In the genomic region with DNA sequence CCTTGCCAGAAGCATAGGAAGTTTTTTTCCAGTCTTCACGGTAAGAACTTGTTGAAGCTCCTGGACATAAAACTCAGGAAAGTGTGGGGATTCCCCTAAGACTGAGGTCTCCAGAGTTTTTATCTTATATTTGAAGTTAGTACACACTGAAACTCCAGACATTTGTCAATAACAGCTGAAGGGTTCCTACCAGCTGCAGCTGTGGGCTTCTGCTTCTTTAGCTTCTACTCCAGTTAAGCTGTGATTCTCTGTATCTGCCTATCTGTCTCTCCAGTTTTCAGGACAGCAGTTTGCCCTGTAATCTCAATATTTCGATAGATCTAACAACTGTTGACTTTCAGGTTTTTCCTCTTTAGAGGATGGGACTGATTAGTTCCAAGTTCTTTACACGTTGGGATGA, we compare ENCODE assay signal across 22 cellular contexts.
DNase-seq lines count a peak whose midpoint lies in the region; ATAC-seq and TF ChIP-seq lines count a peak whose summit lies in the region.
"Had no signal": no experiment of that assay in that cellular context is flagged by ENCODE, and none has a peak within 500 bp of the region (broad histone marks: within the 10 kb centered on the region; RNA-seq: fewer than 3 reads in every experiment).

No MANE protein-coding gene starts in this region.

- H3F3A ChIP-seq in smooth muscle cell (ENCODE audit: low read depth), result no peaks in the 10 kb centered on the region

- H3K9me3 ChIP-seq in smooth muscle cell (replicated peaks; ENCODE audit: low read depth), result no peaks in the 10 kb centered on the region
- H3K9me3 ChIP-seq: A549, BE2C, HAP-1 had no signal

- H3K27ac ChIP-seq in KMS-11 (peak overlapping the region; percentile 37; the same call in 1 of the 2 replicates), smooth muscle cell (ENCODE audit: low read depth) (no peak overlapping the region)
- H3K27ac ChIP-seq: A549; BLaER1 treated with 17β-estradiol and CSF1 and Interleukin-3, amounts not matched to agents 10 nM and 100 nM had no signal

- H3K9ac ChIP-seq in KMS-11 (no peak overlapping the region; the same call in 1 of the 2 replicates), smooth muscle cell (ENCODE audit: low read depth) (no peak overlapping the region)
- H3K9ac ChIP-seq: BLaER1 treated with 17β-estradiol and CSF1 and Interleukin-3, amounts not matched to agents 10 nM and 100 nM had no signal

- ATAC-seq in GM19328 (IDR thresholded peaks at IDR 0.05; ENCODE audit: unreplicated experiment), result no peak
- ATAC-seq: A549 had no signal

- in situ Hi-C loops in G401 (cut with HindIII; ENCODE audit: low sequenced_read_pairs), result no loop called here

- H2AFZ ChIP-seq in KMS-11 (ENCODE audit: low read depth) (peak overlapping the region; percentile 35; the same call in 1 of the 2 replicates), smooth muscle cell (ENCODE audit: low read depth) (peak overlapping the region; percentile 81)

- TF ChIP-seq CTCF in GM12865 (IDR thresholded peaks at IDR 0.05; ENCODE audit: insufficient read depth, low read depth, low read length, missing control alignments) (no peak), KMS-11 (conservative IDR thresholded peaks at IDR 0.05; ENCODE audit: low read depth, low read length) (no peak), smooth muscle cell (IDR thresholded peaks at IDR 0.05; ENCODE audit: borderline replicate concordance, insufficient read depth, poor library complexity, severe bottlenecking) (no peak)

- H4K20me1 ChIP-seq in KMS-11 (ENCODE audit: insufficient read depth) (no peaks in the 10 kb centered on the region), smooth muscle cell (ENCODE audit: low read depth) (no peaks in the 10 kb centered on the region)
- H4K20me1 ChIP-seq: BLaER1 treated with 17β-estradiol and CSF1 and Interleukin-3, amounts not matched to agents 10 nM and 100 nM had no signal

- H3K4me3 ChIP-seq in GM12865 (ENCODE audit: low read depth, low read length) (no peak overlapping the region), KMS-11 (IDR thresholded peaks at IDR 0.05; ENCODE audit: insufficient read depth, low read depth, low read length) (no peak overlapping the region), smooth muscle cell (no peak overlapping the region)
- H3K4me3 ChIP-seq: A549; BLaER1 treated with 17β-estradiol and CSF1 and Interleukin-3, amounts not matched to agents 10 nM and 100 nM; HAP-1 had no signal

- H3K4me2 ChIP-seq in KMS-11 (peak overlapping the region; percentile 41), smooth muscle cell (no peak overlapping the region)
- H3K4me2 ChIP-seq: A549; BLaER1 treated with 17β-estradiol and CSF1 and Interleukin-3, amounts not matched to agents 10 nM and 100 nM had no signal

- peaks cover 41% of the 10 kb centered on the region for H3K4me1 ChIP-seq in KMS-11 (ENCODE audit: low read depth, poor library complexity, severe bottlenecking)
- no peaks in the 10 kb centered on the region for H3K4me1 ChIP-seq in smooth muscle cell (ENCODE audit: low read depth)
- H3K4me1 ChIP-seq: A549; BE2C; BLaER1 treated with 17β-estradiol and CSF1 and Interleukin-3, amounts not matched to agents 10 nM and 100 nM; HAP-1 had no signal

- H3K36me3 ChIP-seq in KMS-11 (ENCODE audit: insufficient read depth), result no peaks in the 10 kb centered on the region
- H3K36me3 ChIP-seq in smooth muscle cell (ENCODE audit: low read depth), result no peaks in the 10 kb centered on the region
- H3K36me3 ChIP-seq: BE2C; BLaER1 treated with 17β-estradiol and CSF1 and Interleukin-3, amounts not matched to agents 10 nM and 100 nM; HAP-1 had no signal

- no peaks in the 10 kb centered on the region for H3K79me2 ChIP-seq in KMS-11 (ENCODE audit: insufficient read depth, low read depth)
- no peaks in the 10 kb centered on the region for H3K79me2 ChIP-seq in smooth muscle cell (ENCODE audit: low read depth)

- WGBS in smooth muscle cell (ENCODE audit: low lambda C conversion rate), result 53% methylated on average over 3 of the region's 3 CpGs

- H3K27me3 ChIP-seq in KMS-11 (ENCODE audit: insufficient read depth, low read depth), result no peaks in the 10 kb centered on the region
- H3K27me3 ChIP-seq in smooth muscle cell (ENCODE audit: low read depth), result no peaks in the 10 kb centered on the region
- H3K27me3 ChIP-seq: BE2C; BLaER1 treated with 17β-estradiol and CSF1 and Interleukin-3, amounts not matched to agents 10 nM and 100 nM had no signal

- peak; percentile 17 for DNase-seq in GM12865 (ENCODE audit: low read depth)
- DNase-seq in RPMI8226, result peak; percentile 70
- no peak for DNase-seq in smooth muscle cell (lab: John Stamatoyannopoulos, UW; ENCODE audit: unreplicated experiment)
- DNase-seq in kidney glomerular epithelial cell (lab: John Stamatoyannopoulos, UW), result no peak
- DNase-seq in G401 (ENCODE audit: low spot score), result no peak
- DNase-seq: 8988T; ACHN; AML-193; BE2C; CD4-positive, alpha-beta T cell; CD8-positive, alpha-beta memory T cell; DMS 273 treated with DMSO at 0.1 percent for 48 hours; DMS79; EL; GF-D8; GOT3; HFFc6 had no signal

Comparison
In these comparisons a context has a peak if more than half of its experiments do, and no peak if none do; other contexts are left out.
1. DNase-seq: peak in GM12865 (single experiment) and RPMI8226 (single experiment); none in smooth muscle cell (single experiment), kidney glomerular epithelial cell (single experiment) and G401 (single experiment).